Comparison of ENCODE assay signal across 1 cellular context in genomic region chr5:10467281-10468198, GRCh38.
TF ChIP-seq lines count a peak whose summit lies in the region.

No MANE protein-coding gene starts in this region.

TF ChIP-seq in SK-N-SH treated with all-trans-retinoic acid at 6 μM for 48 hours, 23 proteins besides CTCF, POLR2A, EP300 and RAD21 (continued from another document):
- TF ChIP-seq PATZ1 (CRISPR knock-in tag; IDR thresholded peaks at IDR 0.05; ENCODE audit: borderline replicate concordance) (no peak), OSR1 (CRISPR knock-in tag; IDR thresholded peaks at IDR 0.05) (no peak), SNAI2 (CRISPR knock-in tag; IDR thresholded peaks at IDR 0.05) (no peak), ZNF70 (CRISPR knock-in tag; IDR thresholded peaks at IDR 0.05) (no peak), ZFP3 (CRISPR knock-in tag; IDR thresholded peaks at IDR 0.05) (no peak), TOX (CRISPR knock-in tag; IDR thresholded peaks at IDR 0.05; ENCODE audit: borderline replicate concordance) (no peak)
